ENCODE assay signal across 8 cellular contexts in the genomic region with DNA sequence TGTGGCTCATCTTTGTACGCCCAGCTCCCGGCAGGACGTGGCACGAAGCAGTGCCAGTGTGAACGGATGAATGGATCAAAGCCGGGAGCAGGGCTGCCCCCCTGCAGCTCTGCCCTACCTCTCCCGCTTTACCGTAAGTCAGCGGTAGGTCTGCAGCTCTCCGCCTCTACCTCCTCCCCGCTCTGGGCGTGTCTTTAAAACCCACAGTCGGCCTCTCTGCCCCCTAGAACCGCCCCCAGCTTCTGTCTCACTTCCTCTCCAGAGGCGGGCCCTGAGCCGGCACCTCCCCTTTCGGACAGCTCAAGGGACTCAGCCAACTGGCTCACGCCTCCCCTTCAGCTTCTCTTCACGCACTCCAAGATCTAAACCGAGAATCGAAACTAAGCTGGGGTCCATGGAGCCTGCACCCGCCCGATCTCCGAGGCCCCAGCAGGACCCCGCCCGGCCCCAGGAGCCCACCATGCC. TPM values are rescaled to one million over a fixed set of nuclear protein-coding genes. Genes with fewer than 3 reads are reported as not detected.
A peak's percentile ranks its signal among the peaks of the same experiment; 100 is the strongest.
DNase-seq lines count a peak whose midpoint lies in the region; ATAC-seq and TF ChIP-seq lines count a peak whose summit lies in the region.

A gene with protein sequence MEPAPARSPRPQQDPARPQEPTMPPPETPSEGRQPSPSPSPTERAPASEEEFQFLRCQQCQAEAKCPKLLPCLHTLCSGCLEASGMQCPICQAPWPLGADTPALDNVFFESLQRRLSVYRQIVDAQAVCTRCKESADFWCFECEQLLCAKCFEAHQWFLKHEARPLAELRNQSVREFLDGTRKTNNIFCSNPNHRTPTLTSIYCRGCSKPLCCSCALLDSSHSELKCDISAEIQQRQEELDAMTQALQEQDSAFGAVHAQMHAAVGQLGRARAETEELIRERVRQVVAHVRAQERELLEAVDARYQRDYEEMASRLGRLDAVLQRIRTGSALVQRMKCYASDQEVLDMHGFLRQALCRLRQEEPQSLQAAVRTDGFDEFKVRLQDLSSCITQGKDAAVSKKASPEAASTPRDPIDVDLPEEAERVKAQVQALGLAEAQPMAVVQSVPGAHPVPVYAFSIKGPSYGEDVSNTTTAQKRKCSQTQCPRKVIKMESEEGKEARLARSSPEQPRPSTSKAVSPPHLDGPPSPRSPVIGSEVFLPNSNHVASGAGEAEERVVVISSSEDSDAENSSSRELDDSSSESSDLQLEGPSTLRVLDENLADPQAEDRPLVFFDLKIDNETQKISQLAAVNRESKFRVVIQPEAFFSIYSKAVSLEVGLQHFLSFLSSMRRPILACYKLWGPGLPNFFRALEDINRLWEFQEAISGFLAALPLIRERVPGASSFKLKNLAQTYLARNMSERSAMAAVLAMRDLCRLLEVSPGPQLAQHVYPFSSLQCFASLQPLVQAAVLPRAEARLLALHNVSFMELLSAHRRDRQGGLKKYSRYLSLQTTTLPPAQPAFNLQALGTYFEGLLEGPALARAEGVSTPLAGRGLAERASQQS (plus strand): TSS at position 298 of the 465 bp plus-strand sequence. CDS start 97 bp downstream, at position 395.

- H3K27me3 Mint-ChIP-seq in activated T-cell treated with anti-CD3 and anti-CD28 coated beads, Interleukin-2, amount 50 U/mL, for 24 hours: no peaks in the 10 kb centered on the region

- no peaks in the 10 kb centered on the region for H3K36me3 ChIP-seq in mucosa of stomach (ENCODE audit: control insufficient read depth, insufficient read depth, low read length)

- no peaks in the 10 kb centered on the region for H3K9me3 ChIP-seq in mucosa of stomach (ENCODE audit: control insufficient read depth, low read length)

- H3K4me1 Mint-ChIP-seq in activated T-cell treated with anti-CD3 and anti-CD28 coated beads, Interleukin-2, amount 50 U/mL, for 24 hours (ENCODE audit: low read depth): peaks cover 70% of the 10 kb centered on the region

- peak within 1 kb of the TSS; percentile 93 for H3K9ac ChIP-seq in mucosa of stomach (ENCODE audit: low read length)

- H3K27ac Mint-ChIP-seq in activated T-cell treated with anti-CD3 and anti-CD28 coated beads, Interleukin-2, amount 50 U/mL, for 24 hours: peak within 1 kb of the TSS; percentile 95

- H3K4me3 Mint-ChIP-seq in activated T-cell treated with anti-CD3 and anti-CD28 coated beads, Interleukin-2, amount 50 U/mL, for 24 hours: peak within 1 kb of the TSS; percentile 91

- H3K4me3 ChIP-seq in Jurkat, Clone E6-1 (ENCODE audit: low read length): peak within 1 kb of the TSS; percentile 94
- H3K4me3 ChIP-seq in mucosa of stomach (ENCODE audit: low read length): peak within 1 kb of the TSS; percentile 91

- DNase-seq in DMS 273 treated with DMSO at 0.1 percent for 48 hours (lab: John Stamatoyannopoulos, UW) (peak; percentile 80), erythroblast (lab: John Stamatoyannopoulos, UW) (peak; percentile 96 to 97)
- peak; percentile 95 for DNase-seq in Jurkat, Clone E6-1 (ENCODE audit: low read depth, low spot score)
- DNase-seq in activated T-cell treated with anti-CD3 and anti-CD28 coated beads, Interleukin-2, amount 50 U/mL, for 24 hours: peak; percentile 91
- peak; percentile 76 to 84 for DNase-seq in stimulated activated CD8-positive, alpha-beta memory T cell treated with anti-CD3 and anti-CD28 coated beads, Interleukin-7, amount 100 ng/mL, for 1 hour (ENCODE audit: low read depth in 2 of 2)

- no peaks in the 10 kb centered on the region for H3K27me3 ChIP-seq in mucosa of stomach (ENCODE audit: control insufficient read depth, insufficient read depth, low read length)

- H3K9me3 Mint-ChIP-seq in activated T-cell treated with anti-CD3 and anti-CD28 coated beads, Interleukin-2, amount 50 U/mL, for 24 hours: no peaks in the 10 kb centered on the region

- peaks cover 45% of the 10 kb centered on the region for H3K36me3 Mint-ChIP-seq in activated T-cell treated with anti-CD3 and anti-CD28 coated beads, Interleukin-2, amount 50 U/mL, for 24 hours (ENCODE audit: low read depth)

- ATAC-seq in GM21576 (IDR thresholded peaks at IDR 0.05; ENCODE audit: unreplicated experiment): peak; percentile 73

- H3K4me1 ChIP-seq in mucosa of stomach (ENCODE audit: control insufficient read depth, insufficient read depth, low read length): peaks cover 51% of the 10 kb centered on the region

- peak; percentile 58 for TF ChIP-seq POLR2A in erythroblast (IDR thresholded peaks at IDR 0.05; ENCODE audit: low read length)

TF ChIP-seq in PFSK-1, 5 proteins besides CTCF, POLR2A, EP300 and RAD21:
- TF ChIP-seq TAF1 (IDR thresholded peaks at IDR 0.05; ENCODE audit: borderline replicate concordance, insufficient read depth, low read length): no peak
- peak; percentile 35 for TF ChIP-seq FOXP2 (optimal IDR thresholded peaks at IDR 0.05; ENCODE audit: borderline replicate concordance, extremely low read depth, extremely low read length, insufficient read depth)
- TF ChIP-seq POLR2AphosphoS5 (IDR thresholded peaks at IDR 0.05; ENCODE audit: low read depth, low read length): peak; percentile 72
TF ChIP-seq in PFSK-1: peak in this region for 2.

RNA-seq across cellular contexts. Expression of the gene that starts here (rescaled TPM):
- polyA plus RNA-seq in Jurkat, Clone E6-1 (2012; ENCODE audit: insufficient read depth, insufficient read length): 45.8 TPM
- 103 TPM for polyA plus RNA-seq in PFSK-1 (2012; ENCODE audit: insufficient read length, low read depth)

Comparison
In these comparisons a context has a peak if more than half of its experiments do, and no peak if none do; other contexts are left out.
1. Peak in every context shown above with its lines: DNase-seq, ATAC-seq and H3K4me3 ChIP-seq.